Comparison of ENCODE assay signal across 1 cellular context in the genomic region with DNA sequence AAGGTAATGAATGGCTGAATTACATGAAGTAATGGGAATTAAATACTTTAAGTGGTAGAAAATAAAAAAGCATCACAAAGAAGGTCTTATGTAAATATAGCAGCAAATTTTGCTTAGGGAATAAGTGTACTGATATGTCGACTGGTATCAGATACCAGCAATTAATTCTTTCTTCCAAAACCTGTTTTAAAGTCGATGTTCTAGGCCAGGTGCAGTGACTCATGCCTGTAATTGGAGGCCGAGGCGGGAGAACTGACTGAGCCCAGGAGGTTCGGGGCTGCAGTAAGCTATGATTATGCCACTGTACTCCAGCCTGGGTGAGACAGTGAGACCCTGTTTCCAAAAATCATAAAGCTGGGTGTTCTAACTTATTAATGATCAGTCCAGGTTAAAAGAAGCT.
TF ChIP-seq lines count a peak whose summit lies in the region.

No MANE protein-coding gene starts in this region.

TF ChIP-seq in SK-N-SH treated with all-trans-retinoic acid at 6 μM for 48 hours, 23 proteins besides CTCF, POLR2A, EP300 and RAD21 (continued from another document):
- TF ChIP-seq, protein P1, sequence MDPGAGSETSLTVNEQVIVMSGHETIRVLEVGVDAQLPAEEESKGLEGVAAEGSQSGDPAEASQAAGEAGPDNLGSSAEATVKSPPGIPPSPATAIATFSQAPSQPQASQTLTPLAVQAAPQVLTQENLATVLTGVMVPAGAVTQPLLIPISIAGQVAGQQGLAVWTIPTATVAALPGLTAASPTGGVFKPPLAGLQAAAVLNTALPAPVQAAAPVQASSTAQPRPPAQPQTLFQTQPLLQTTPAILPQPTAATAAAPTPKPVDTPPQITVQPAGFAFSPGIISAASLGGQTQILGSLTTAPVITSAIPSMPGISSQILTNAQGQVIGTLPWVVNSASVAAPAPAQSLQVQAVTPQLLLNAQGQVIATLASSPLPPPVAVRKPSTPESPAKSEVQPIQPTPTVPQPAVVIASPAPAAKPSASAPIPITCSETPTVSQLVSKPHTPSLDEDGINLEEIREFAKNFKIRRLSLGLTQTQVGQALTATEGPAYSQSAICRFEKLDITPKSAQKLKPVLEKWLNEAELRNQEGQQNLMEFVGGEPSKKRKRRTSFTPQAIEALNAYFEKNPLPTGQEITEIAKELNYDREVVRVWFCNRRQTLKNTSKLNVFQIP (CRISPR knock-in tag; IDR thresholded peaks at IDR 0.05; ENCODE audit: borderline replicate concordance, low read depth) = no peak
